Comparison of ENCODE assay signal across 8 cellular contexts in the genomic region with DNA sequence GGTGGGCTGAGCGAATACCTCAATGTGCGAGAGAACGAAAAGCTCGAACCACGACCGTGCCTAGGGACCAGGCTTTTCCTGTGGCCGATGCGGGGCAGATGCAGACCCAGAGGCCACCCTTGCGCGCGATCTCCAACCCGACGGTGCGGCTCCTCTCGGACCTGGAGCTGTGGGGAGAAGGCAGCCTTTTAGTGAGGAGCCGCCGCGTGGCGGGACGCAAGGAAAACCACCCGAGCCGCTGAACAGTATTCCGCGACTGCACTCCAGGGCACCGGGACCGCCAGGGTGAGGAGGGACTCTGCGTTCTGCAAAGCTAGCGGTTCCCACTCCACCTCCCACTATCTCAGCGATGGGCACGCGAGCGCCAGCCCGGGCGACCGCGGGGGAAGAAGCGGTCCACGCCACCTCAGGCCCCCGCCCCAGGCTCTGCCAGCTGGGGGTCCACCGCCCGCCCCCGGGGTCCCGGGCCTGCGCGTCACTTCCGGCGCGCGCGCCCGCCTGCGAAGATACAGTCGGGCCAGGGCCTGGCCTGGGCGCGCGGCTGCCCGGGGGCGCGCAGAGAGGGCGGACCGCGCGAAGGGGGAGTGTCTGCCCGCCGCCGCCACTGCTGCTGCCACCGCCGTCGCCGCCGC.
DNase-seq lines count a peak whose midpoint lies in the region; ATAC-seq and TF ChIP-seq lines count a peak whose summit lies in the region.

No MANE protein-coding gene starts in this region.

- no peaks in the 10 kb centered on the region for H3K27me3 ChIP-seq in uterus

- no peak for DNase-seq in GM12864 (ENCODE audit: low read depth)
- peak; percentile 54 for DNase-seq in HFFc6
- peak; percentile 78 for DNase-seq in NCI-H1092 (lab: John Stamatoyannopoulos, UW)
- peak; percentile 35 to 77 (median 64) for DNase-seq in T-cell
- peak; percentile 70 for DNase-seq in amniotic stem cell (lab: John Stamatoyannopoulos, UW)
- DNase-seq in left ventricle myocardium superior: peak; percentile 89
- DNase-seq in pulmonary artery endothelial cell (ENCODE audit: low read depth, low spot score): peak; percentile 10
- DNase-seq in uterus: peak; percentile 53 to 76

- no peaks in the 10 kb centered on the region for H3K36me3 ChIP-seq in uterus

- no peaks in the 10 kb centered on the region for H3K4me1 ChIP-seq in uterus

- H3K27me3 Mint-ChIP-seq in HFFc6 (ENCODE audit: insufficient read depth) (no peaks in the 10 kb centered on the region), T-cell (peaks cover 0 to 3% of the 10 kb centered on the region in 2 donors)

- CTCF ChIA-PET in T-cell (lab: Charles Lee): interaction anchor here in 1 of 2 donors (0.8 kb wide), 1 partner anchor 69 kb away, joined by 3 read pairs; no protein-coding TSS in a partner anchor

- peak overlapping the region; percentile 92 to 93 for H3K27ac ChIP-seq in uterus

- H3K4me3 Mint-ChIP-seq in HFFc6 (peak overlapping the region; percentile 94), T-cell (peak overlapping the region; percentile 81 to 88 (median 83))

- no peaks in the 10 kb centered on the region for H3K9me3 Mint-ChIP-seq in HFFc6
- H3K9me3 Mint-ChIP-seq in T-cell: no peaks in the 10 kb centered on the region

- peaks cover 32% of the 10 kb centered on the region for H3K4me1 Mint-ChIP-seq in HFFc6 (ENCODE audit: low read depth)
- peaks cover 6 to 14% (median 14%) of the 10 kb centered on the region in 3 donors for H3K4me1 Mint-ChIP-seq in T-cell

- peak overlapping the region; percentile 94 for H3K27ac Mint-ChIP-seq in HFFc6
- H3K27ac Mint-ChIP-seq in T-cell: peak overlapping the region; percentile 66 to 69

- intact Hi-C loops in left ventricle myocardium superior (cut with micrococcal nuclease) (no loop called here), uterus (cut with DNase I; ENCODE audit: low total_unique reads) (loop anchor here (10.0 kb wide), 1 partner anchor 73 kb away; no protein-coding TSS in a partner anchor)

- no peaks in the 10 kb centered on the region for H3K9me3 ChIP-seq in uterus

- POLR2A ChIA-PET in T-cell (lab: Charles Lee): no interaction called here

- peak in 1 of 2 donors; percentile 55 for TF ChIP-seq POLR2A in uterus (IDR thresholded peaks at IDR 0.05)

- H3K4me3 ChIP-seq in GM12864 (ENCODE audit: low read depth, low read length): peak overlapping the region; percentile 95
- peak overlapping the region; percentile 82 to 83 for H3K4me3 ChIP-seq in uterus

- TF ChIP-seq CTCF in GM12864 (IDR thresholded peaks at IDR 0.05; ENCODE audit: low read depth, low read length, missing control alignments) (peak; percentile 2), HFFc6 (IDR thresholded peaks at IDR 0.05) (no peak; the same call in 1 of the 2 replicates), uterus (IDR thresholded peaks at IDR 0.05) (peak in 1 of 4 experiments; percentile 17)

- no peaks in the 10 kb centered on the region for H3K36me3 Mint-ChIP-seq in HFFc6 (ENCODE audit: low read depth)
- H3K36me3 Mint-ChIP-seq in T-cell: no peaks in the 10 kb centered on the region

- ATAC-seq in T-cell (replicated peaks in 1 of 4): peak; percentile 92 to 93 (median 92)
- ATAC-seq in left ventricle myocardium superior: peak; percentile 99
